20 cellular contexts compared by ENCODE assay signal in genomic region chr7:64755881-64756280, GRCh38. TPM values are rescaled to one million over a fixed set of nuclear protein-coding genes. Genes with fewer than 3 reads are reported as not detected.
A peak's percentile ranks its signal among the peaks of the same experiment; 100 is the strongest.
DNase-seq lines count a peak whose midpoint lies in the region; ATAC-seq, FAIRE-seq and TF ChIP-seq lines count a peak whose summit lies in the region.
"Had no signal": no experiment of that assay in that cellular context is flagged by ENCODE, and none has a peak within 500 bp of the region (broad histone marks: within the 10 kb centered on the region; RNA-seq: fewer than 3 reads in every experiment).

No MANE protein-coding gene starts in this region.

- no peak overlapping the region for H2BK120ac ChIP-seq in trophoblast cell (ENCODE audit: insufficient read depth, low read length, poor library complexity)

- H3K27me3 ChIP-seq in GM23338 (ENCODE audit: insufficient read depth): no peaks in the 10 kb centered on the region
- no peaks in the 10 kb centered on the region for H3K27me3 ChIP-seq in K562 (ENCODE audit: control insufficient read depth in 2 of 2, insufficient read depth in 2 of 2, low read length in 2 of 2)
- H3K27me3 ChIP-seq in trophoblast cell (ENCODE audit: insufficient read depth, low read length): no peaks in the 10 kb centered on the region
- H3K27me3 ChIP-seq in effector memory CD4-positive, alpha-beta T cell (replicated peaks; ENCODE audit: control insufficient read depth, insufficient read depth, low read length, poor library complexity, severe bottlenecking): no peaks in the 10 kb centered on the region
- H3K27me3 ChIP-seq: BLaER1 had no signal

- POLR2A ChIA-PET in K562 (lab: Yijun Ruan, JAX): interaction anchor here (1.3 kb wide), 1 partner anchor 9 kb away, joined by 4 read pairs; no protein-coding TSS in a partner anchor

- H3K27ac Mint-ChIP-seq in GM23338: no peak overlapping the region
- H3K27ac Mint-ChIP-seq in activated T-helper 2 cell treated with anti-CD3 and anti-CD28 coated beads, Interferon-gamma antibody, Interleukin-2, Interleukin-4, amounts not matched to agents 10 μg/mL and 5 μg/mL and 100 μg/mL, durations not matched to agents 14 hours and 24 hours and 36 hours: no peak overlapping the region
- H3K27ac Mint-ChIP-seq: CD14-positive monocyte had no signal

- DNase-seq in NCI-H748 (lab: John Stamatoyannopoulos, UW; ENCODE audit: unreplicated experiment): peak; percentile 41
- no peak for DNase-seq in NCI-H748 treated with DMSO at 0.1 percent for 48 hours (lab: John Stamatoyannopoulos, UW)
- no peak for DNase-seq in GM23338 (ENCODE audit: low spot score)
- no peak for DNase-seq in K562 (ENCODE audit: extremely low read depth in 1 of 4, low spot score in 3 of 4)
- peak; percentile 24 to 40 for DNase-seq in trophoblast cell
- no peak for DNase-seq in activated T-helper 2 cell treated with anti-CD3 and anti-CD28 coated beads, Interferon-gamma antibody, Interleukin-2, Interleukin-4, amounts not matched to agents 10 μg/mL and 5 μg/mL and 100 μg/mL, durations not matched to agents 14 hours and 24 hours and 36 hours (ENCODE audit: low spot score)
- DNase-seq in effector memory CD4-positive, alpha-beta T cell: no peak
- no peak for DNase-seq in NCI-H1105 treated with DMSO at 0.1 percent for 48 hours (lab: John Stamatoyannopoulos, UW)
- DNase-seq: 8988T; CD4-positive, alpha-beta memory T cell; DMS153; GM23248; HCEC 1CT had no signal

- no peaks in the 10 kb centered on the region for H3K9me1 ChIP-seq in K562 (ENCODE audit: control insufficient read depth, insufficient read depth, low read length)

- no peak overlapping the region for H4K91ac ChIP-seq in trophoblast cell (ENCODE audit: low read depth, low read length)

- no peak overlapping the region for H4K12ac ChIP-seq in trophoblast cell (ENCODE audit: low read depth, low read length)

- H3K36me3 Mint-ChIP-seq in GM23338 (ENCODE audit: low read depth): peaks cover 3% of the 10 kb centered on the region; the same call in 2 of the 3 replicates
- no peaks in the 10 kb centered on the region for H3K36me3 Mint-ChIP-seq in activated T-helper 2 cell treated with anti-CD3 and anti-CD28 coated beads, Interferon-gamma antibody, Interleukin-2, Interleukin-4, amounts not matched to agents 10 μg/mL and 5 μg/mL and 100 μg/mL, durations not matched to agents 14 hours and 24 hours and 36 hours (ENCODE audit: low read depth)
- H3K36me3 Mint-ChIP-seq: CD14-positive monocyte; CD4-positive, alpha-beta memory T cell had no signal

- CTCF ChIA-PET in K562 (lab: Yijun Ruan, JAX; ENCODE audit: low intra/inter-chr PET ratio): no interaction called here

- H3K4me3 Mint-ChIP-seq in GM23338: no peak overlapping the region
- H3K4me3 Mint-ChIP-seq in activated T-helper 2 cell treated with anti-CD3 and anti-CD28 coated beads, Interferon-gamma antibody, Interleukin-2, Interleukin-4, amounts not matched to agents 10 μg/mL and 5 μg/mL and 100 μg/mL, durations not matched to agents 14 hours and 24 hours and 36 hours (ENCODE audit: low read depth): no peak overlapping the region
- H3K4me3 Mint-ChIP-seq: CD14-positive monocyte; CD4-positive, alpha-beta memory T cell had no signal

- no peak overlapping the region for H3K23ac ChIP-seq in trophoblast cell (ENCODE audit: low read length)

- no peak for TF ChIP-seq POLR2A in K562 (conservative IDR thresholded peaks at IDR 0.05)

- H2BK5ac ChIP-seq in trophoblast cell (ENCODE audit: low read depth, low read length, poor library complexity): no peak overlapping the region

- H3K9me2 ChIP-seq in GM23338 (ENCODE audit: insufficient read depth): no peaks in the 10 kb centered on the region

- no peak for FAIRE-seq in K562 (lab: Jason Lieb, UNC)
- FAIRE-seq: G401.6, GM12891, GM19239, H54 had no signal

- H2AFZ ChIP-seq in GM23338 (0 out of 2 replicates have a peak overlapping the region, but pooled peaks have one; percentile 23), K562 (ENCODE audit: low read depth, low read length) (peak overlapping the region; percentile 40), trophoblast cell (ENCODE audit: insufficient read depth, low read length, poor library complexity) (no peak overlapping the region)
- H2AFZ ChIP-seq: GM23248 had no signal

- H3K9me3 ChIP-seq in K562 (replicated peaks; ENCODE audit: control insufficient read depth, insufficient read depth, low read depth, low read length) (no peaks in the 10 kb centered on the region), trophoblast cell (ENCODE audit: insufficient read depth, low read depth, low read length) (peaks cover 12% of the 10 kb centered on the region)
- H3K9me3 ChIP-seq in effector memory CD4-positive, alpha-beta T cell (ENCODE audit: control insufficient read depth, low read length): no peaks in the 10 kb centered on the region

- H4K8ac ChIP-seq in trophoblast cell (ENCODE audit: low read depth, low read length): no peak overlapping the region

- H3K79me2 ChIP-seq in GM23338 (replicated peaks; ENCODE audit: insufficient read depth): no peaks in the 10 kb centered on the region
- H3K79me2 ChIP-seq in K562 (ENCODE audit: control insufficient read depth, insufficient read depth, low read length): no peaks in the 10 kb centered on the region
- no peaks in the 10 kb centered on the region for H3K79me2 ChIP-seq in trophoblast cell (ENCODE audit: control insufficient read depth, insufficient read depth, low read length, poor library complexity)

- H3K27ac ChIP-seq in GM23338 (ENCODE audit: low read depth) (no peak overlapping the region), K562 (ENCODE audit: extremely low read depth, low read depth, low read length) (no peak overlapping the region), trophoblast cell (ENCODE audit: low read depth, low read length) (no peak overlapping the region)
- H3K27ac ChIP-seq in effector memory CD4-positive, alpha-beta T cell (ENCODE audit: insufficient read depth, low read length, poor library complexity, severe bottlenecking): no peak overlapping the region
- H3K27ac ChIP-seq: BLaER1, GM23248, HL-60 had no signal

- no peaks in the 10 kb centered on the region for H3K4me1 Mint-ChIP-seq in GM23338
- no peaks in the 10 kb centered on the region for H3K4me1 Mint-ChIP-seq in activated T-helper 2 cell treated with anti-CD3 and anti-CD28 coated beads, Interferon-gamma antibody, Interleukin-2, Interleukin-4, amounts not matched to agents 10 μg/mL and 5 μg/mL and 100 μg/mL, durations not matched to agents 14 hours and 24 hours and 36 hours (ENCODE audit: low read depth)
- H3K4me1 Mint-ChIP-seq: CD14-positive monocyte; CD4-positive, alpha-beta memory T cell had no signal

- TF ChIP-seq RAD21 in K562 (CRISPR knock-in tag; conservative IDR thresholded peaks at IDR 0.05 in 1 of 2, IDR thresholded peaks at IDR 0.05 in 1 of 2): no peak

- H3K14ac ChIP-seq in trophoblast cell (ENCODE audit: low read length): no peak overlapping the region

- 39% methylated on average over 3 of the region's 3 CpGs for WGBS in K562 (ENCODE audit: insufficient coverage, low coverage, missing lambda C conversion rate)
- WGBS in trophoblast cell (ENCODE audit: extremely low coverage, insufficient coverage, insufficient read length): no CpG with 5 or more reads among the region's 3 CpGs

- H3K9me3 Mint-ChIP-seq in GM23338: peaks cover 38% of the 10 kb centered on the region
- peaks cover 24% of the 10 kb centered on the region for H3K9me3 Mint-ChIP-seq in activated T-helper 2 cell treated with anti-CD3 and anti-CD28 coated beads, Interferon-gamma antibody, Interleukin-2, Interleukin-4, amounts not matched to agents 10 μg/mL and 5 μg/mL and 100 μg/mL, durations not matched to agents 14 hours and 24 hours and 36 hours

- H2BK12ac ChIP-seq in trophoblast cell (ENCODE audit: low read length): no peak overlapping the region

- H3K4me1 ChIP-seq in GM23338 (ENCODE audit: insufficient read depth): no peaks in the 10 kb centered on the region
- no peaks in the 10 kb centered on the region for H3K4me1 ChIP-seq in K562 (replicated peaks in 1 of 2; ENCODE audit: control insufficient read depth in 2 of 2, insufficient read depth in 2 of 2, low read length in 2 of 2)
- H3K4me1 ChIP-seq in trophoblast cell (ENCODE audit: control insufficient read depth in 1 of 2, insufficient read depth in 2 of 2, low read length in 2 of 2): no peaks in the 10 kb centered on the region
- H3K4me1 ChIP-seq in effector memory CD4-positive, alpha-beta T cell (ENCODE audit: control insufficient read depth, insufficient read depth, low read length, poor library complexity, severe bottlenecking): no peaks in the 10 kb centered on the region
- H3K4me1 ChIP-seq: BLaER1 had no signal

- no peak for TF ChIP-seq EP300 in K562 (IDR thresholded peaks at IDR 0.05; ENCODE audit: low read length)

- no peak overlapping the region for H3K4me2 ChIP-seq in GM23338
- no peak overlapping the region for H3K4me2 ChIP-seq in K562 (ENCODE audit: insufficient read depth, low read length)
- H3K4me2 ChIP-seq in trophoblast cell (ENCODE audit: low read length): no peak overlapping the region
- H3K4me2 ChIP-seq: BLaER1 had no signal

- H3K9ac ChIP-seq in K562 (ENCODE audit: insufficient read depth in 1 of 2, low read depth in 2 of 2, low read length in 2 of 2) (no peak overlapping the region), trophoblast cell (ENCODE audit: low read length) (no peak overlapping the region)
- H3K9ac ChIP-seq: BLaER1, GM23248 had no signal

- H3F3A ChIP-seq in GM23338 (replicated peaks; ENCODE audit: low read depth): no peaks in the 10 kb centered on the region

- no peak for TF ChIP-seq CTCF in GM23338 (conservative IDR thresholded peaks at IDR 0.05; ENCODE audit: low read depth in 2 of 2)
- no peak for TF ChIP-seq CTCF in K562 (IDR thresholded peaks at IDR 0.05 in 2 of 3, conservative IDR thresholded peaks at IDR 0.05 in 1 of 3; ENCODE audit: insufficient read depth in 2 of 3, low read depth in 1 of 3, low read length in 3 of 3)

- no peaks in the 10 kb centered on the region for H3K79me1 ChIP-seq in trophoblast cell (ENCODE audit: low read length)

- H4K20me1 ChIP-seq in GM23338 (replicated peaks; ENCODE audit: insufficient read depth) (no peaks in the 10 kb centered on the region), K562 (replicated peaks; ENCODE audit: control insufficient read depth, insufficient read depth, low read length) (no peaks in the 10 kb centered on the region)
- H4K20me1 ChIP-seq: BLaER1 had no signal

- H3K4ac ChIP-seq in trophoblast cell (ENCODE audit: low read depth, low read length): no peak overlapping the region

- H3K18ac ChIP-seq in trophoblast cell (ENCODE audit: low read length): no peak overlapping the region

- intact Hi-C loops in K562 (cut with micrococcal nuclease): loop anchor here (10.0 kb wide), 1 partner anchor 81 kb away; no protein-coding TSS in a partner anchor
- intact Hi-C loops in activated T-helper 2 cell treated with anti-CD3 and anti-CD28 coated beads, Interferon-gamma antibody, Interleukin-2, Interleukin-4, amounts not matched to agents 10 μg/mL and 5 μg/mL and 100 μg/mL, durations not matched to agents 14 hours and 24 hours and 36 hours (cut with micrococcal nuclease): no loop called here

- H3K36me3 ChIP-seq in GM23338 (ENCODE audit: insufficient read depth) (no peaks in the 10 kb centered on the region), K562 (ENCODE audit: control insufficient read depth, insufficient read depth, low read length) (no peaks in the 10 kb centered on the region), trophoblast cell (ENCODE audit: control insufficient read depth in 1 of 2, insufficient read depth in 2 of 2, low read length in 2 of 2) (no peaks in the 10 kb centered on the region)
- no peaks in the 10 kb centered on the region for H3K36me3 ChIP-seq in effector memory CD4-positive, alpha-beta T cell (ENCODE audit: control insufficient read depth, insufficient read depth, low read length)
- H3K36me3 ChIP-seq: BLaER1 had no signal

- no peaks in the 10 kb centered on the region for H3K27me3 Mint-ChIP-seq in GM23338 (ENCODE audit: insufficient read depth, low read depth, poor library complexity)
- H3K27me3 Mint-ChIP-seq in activated T-helper 2 cell treated with anti-CD3 and anti-CD28 coated beads, Interferon-gamma antibody, Interleukin-2, Interleukin-4, amounts not matched to agents 10 μg/mL and 5 μg/mL and 100 μg/mL, durations not matched to agents 14 hours and 24 hours and 36 hours (ENCODE audit: low read depth): no peaks in the 10 kb centered on the region

- no TSS peak for BruUV-seq in K562 (replicated peaks; lab: Mats Ljungman, UMichigan)

- no peak overlapping the region for H2AK5ac ChIP-seq in trophoblast cell (ENCODE audit: low read length)

- ATAC-seq in GM23338 (no peak), K562 (no peak)

- in situ Hi-C loops in K562 (cut with MboI): no loop called here

- H3K4me3 ChIP-seq in GM23338: no peak overlapping the region
- no peak overlapping the region for H3K4me3 ChIP-seq in K562
- H3K4me3 ChIP-seq in trophoblast cell (ENCODE audit: low read depth, low read length): no peak overlapping the region
- no peak overlapping the region for H3K4me3 ChIP-seq in effector memory CD4-positive, alpha-beta T cell (ENCODE audit: insufficient read depth, low read depth, low read length, poor library complexity, severe bottlenecking)
- H3K4me3 ChIP-seq: BLaER1, GM23248 had no signal

RNA-seq across cellular contexts. Expression of gene ZNF138, which starts 38.3 kb away (rescaled TPM):
- total RNA-seq in GM23338 (2014; rRNA removed; shearing (Covaris generic)): 64.7 and 68.4 TPM in 2 replicates
- polyA plus RNA-seq in GM23338 (2016; fragmentation: Nextera tagmentation; extraction: Ambion mirVana) (38.7 and 48.7 TPM in 2 replicates), K562 (2011; rRNA removed) (18.3 and 23.2 TPM in 2 replicates), K562 (2014; fragmentation: Illumina TruSeq; extraction: Trizol) (26.8 and 34.9 TPM in 2 replicates), K562 (2014; fragmentation: Nextera tagmentation; extraction: Ambion mirVana) (10 to 100 TPM; 16.6 to 22.5 TPM), K562 (2014; rRNA removed) (22.6 and 23.2 TPM in 2 replicates)
- 8.1 and 38.1 TPM in 2 replicates for total RNA-seq in K562 (2011; cell fraction: chromatin; rRNA removed; ENCODE audit: low replicate concordance)
- 5.3 and 6.8 TPM in 2 replicates for total RNA-seq in K562 (2011; cell fraction: nucleolus; rRNA removed)
- 10.4 and 10.6 TPM in 2 replicates for total RNA-seq in K562 (2011; cell fraction: nucleoplasm; rRNA removed)
- total RNA-seq in K562 (2014; rRNA removed) (14.6 and 16.9 TPM in 2 replicates), K562 (2014; rRNA removed; fragmentation: Illumina TruSeq; extraction: Trizol) (27.4 and 31.6 TPM in 2 replicates), K562 (2015; rRNA removed; fragmentation: Illumina TruSeq; extraction: Trizol) (24.8 and 29.1 TPM in 2 replicates), K562 (2021) (15.7 and 16.4 TPM in 2 replicates)
- polyA plus RNA-seq in K562 (2011; cell fraction: cytosol; rRNA removed): 3.7 and 7.1 TPM in 2 replicates
- polyA plus RNA-seq in K562 (2011; cell fraction: nucleus; rRNA removed): 7.2 and 13.0 TPM in 2 replicates
- polyA plus RNA-seq in K562 (2012): 11.7 and 25.5 TPM in 2 replicates
- 14.8 and 23.9 TPM in 2 replicates for polyA minus RNA-seq in K562 (2011; rRNA and poly(A)+ RNA removed)
- polyA minus RNA-seq in K562 (2011; cell fraction: cytosol; rRNA and poly(A)+ RNA removed): 7.7 and 7.8 TPM in 2 replicates
- 5.0 and 12.3 TPM in 2 replicates for polyA minus RNA-seq in K562 (2011; cell fraction: nucleus; rRNA and poly(A)+ RNA removed)
- 10.1 and 12.1 TPM in 2 replicates for polyA plus RNA-seq in trophoblast cell (2013)
- 7.9 and 8.1 TPM in 2 replicates for total RNA-seq in activated T-helper 2 cell treated with anti-CD3 and anti-CD28 coated beads, Interferon-gamma antibody, Interleukin-2, Interleukin-4, amounts not matched to agents 10 μg/mL and 5 μg/mL and 100 μg/mL, durations not matched to agents 14 hours and 24 hours and 36 hours

Comparison
In these comparisons a context has a peak if more than half of its experiments do, and no peak if none do; other contexts are left out.
1. DNase-seq: peak in NCI-H748 (single experiment) and trophoblast cell (2 of 2); none in NCI-H748 treated with DMSO at 0.1 percent for 48 hours (single experiment), GM23338 (single experiment), K562 (0 of 4), activated T-helper 2 cell treated with anti-CD3 and anti-CD28 coated beads, Interferon-gamma antibody, Interleukin-2, Interleukin-4, amounts not matched to agents 10 μg/mL and 5 μg/mL and 100 μg/mL, durations not matched to agents 14 hours and 24 hours and 36 hours (single experiment), effector memory CD4-positive, alpha-beta T cell (0 of 3) and NCI-H1105 treated with DMSO at 0.1 percent for 48 hours (single experiment).